ENCODE assay signal across 36 cellular contexts in genomic region chr1:17225140-17225539, GRCh38. TPM values are rescaled to one million over a fixed set of nuclear protein-coding genes. Genes with fewer than 3 reads are reported as not detected.
"Had no signal": no experiment of that assay in that cellular context is flagged by ENCODE, and none has a peak within 500 bp of the region (broad histone marks: within the 10 kb centered on the region; RNA-seq: fewer than 3 reads in every experiment).

No MANE protein-coding gene starts in this region.

- H3K27me3 ChIP-seq: brain microvascular endothelial cell, MG63 had no signal

- H3K4me3 ChIP-seq: MG63, SJCRH30, SK-N-MC had no signal

- H3K27ac Mint-ChIP-seq: activated CD4-positive, alpha-beta memory T cell treated with anti-CD3 and anti-CD28 coated beads, Interleukin-2, amount 10 ng/mL, durations not matched to agents 7 days and 5 days; activated CD8-positive, alpha-beta memory T cell treated with anti-CD3 and anti-CD28 coated beads, Interleukin-2, amount 10 ng/mL, durations not matched to agents 7 days and 5 days; activated naive CD8-positive, alpha-beta T cell treated with anti-CD3 and anti-CD28 coated beads for 36 hours had no signal

- ATAC-seq: activated CD8-positive, alpha-beta memory T cell treated with anti-CD3 and anti-CD28 coated beads, Interleukin-2, amount 10 ng/mL, durations not matched to agents 7 days and 5 days; PC-3 had no signal

- H3K36me3 Mint-ChIP-seq: activated CD8-positive, alpha-beta memory T cell treated with anti-CD3 and anti-CD28 coated beads, Interleukin-2, amount 10 ng/mL, durations not matched to agents 7 days and 5 days; activated naive CD8-positive, alpha-beta T cell treated with anti-CD3 and anti-CD28 coated beads for 36 hours had no signal

- H3K9me3 Mint-ChIP-seq: activated CD4-positive, alpha-beta memory T cell treated with anti-CD3 and anti-CD28 coated beads, Interleukin-2, amount 10 ng/mL, durations not matched to agents 7 days and 5 days; activated naive CD8-positive, alpha-beta T cell treated with anti-CD3 and anti-CD28 coated beads for 36 hours had no signal

- H3K27ac ChIP-seq: brain microvascular endothelial cell, SJCRH30, SK-N-MC, WERI-Rb-1 had no signal

- DNase-seq: activated CD4-positive, alpha-beta memory T cell treated with anti-CD3 and anti-CD28 coated beads, Interleukin-2, amount 10 ng/mL, durations not matched to agents 7 days and 5 days; activated CD4-positive, alpha-beta T cell treated with anti-CD3 and anti-CD28 coated beads for 1 hour; activated CD4-positive, alpha-beta T cell treated with anti-CD3 and anti-CD28 coated beads for 48 hours; activated CD4-positive, CD25-positive, alpha-beta regulatory T cell; activated CD8-positive, alpha-beta memory T cell treated with anti-CD3 and anti-CD28 coated beads for 24 hours; activated CD8-positive, alpha-beta memory T cell treated with anti-CD3 and anti-CD28 coated beads, Interleukin-2, amount 10 ng/mL, durations not matched to agents 7 days and 5 days; activated CD8-positive, alpha-beta memory T cell treated with anti-CD3 and anti-CD28 coated beads, Interleukin-2, amount 50 U/mL, for 48 hours; activated effector memory CD4-positive, alpha-beta T cell treated with Interleukin-2 at 50 U/mL for 16 hours; activated naive CD4-positive, alpha-beta T cell treated with anti-CD3 and anti-CD28 coated beads, Interleukin-2, amount 50 U/mL, for 16 hours; activated naive CD8-positive, alpha-beta T cell treated with anti-CD3 and anti-CD28 coated beads for 36 hours; activated T-cell treated with anti-CD3 and anti-CD28 coated beads, Interleukin-2, amount 50 U/mL, for 48 hours; amniotic stem cell; aorta; brain microvascular endothelial cell; central memory CD4-positive, alpha-beta T cell; Kasumi-1; KG1; MG63; NCI-H1048; NCI-H1105 treated with DMSO at 0.1 percent for 48 hours; NCI-H1436; NCI-H1694; NCI-H1930; NCI-H2081 treated with DMSO at 0.1 percent for 48 hours; NCI-H510A; NCI-H526; NCI-H748 treated with DMSO at 0.1 percent for 48 hours; NK-92 treated with Interleukin-12 subunit alpha and Interleukin-12 subunit beta, amount 100 ng/mL, for 24 hours; PC-3; SJCRH30; T1000; WERI-Rb-1 had no signal

- H3K9me3 ChIP-seq: MG63, SJCRH30 had no signal

- H3K4me3 Mint-ChIP-seq: activated CD4-positive, alpha-beta memory T cell treated with anti-CD3 and anti-CD28 coated beads, Interleukin-2, amount 10 ng/mL, durations not matched to agents 7 days and 5 days; activated CD8-positive, alpha-beta memory T cell treated with anti-CD3 and anti-CD28 coated beads, Interleukin-2, amount 10 ng/mL, durations not matched to agents 7 days and 5 days; activated naive CD8-positive, alpha-beta T cell treated with anti-CD3 and anti-CD28 coated beads for 36 hours had no signal

- H3K36me3 ChIP-seq: brain microvascular endothelial cell, MG63, SJCRH30, WERI-Rb-1 had no signal

- H3K27me3 Mint-ChIP-seq: activated naive CD8-positive, alpha-beta T cell treated with anti-CD3 and anti-CD28 coated beads for 36 hours had no signal

- H3K4me1 Mint-ChIP-seq: activated CD4-positive, alpha-beta memory T cell treated with anti-CD3 and anti-CD28 coated beads, Interleukin-2, amount 10 ng/mL, durations not matched to agents 7 days and 5 days; activated CD8-positive, alpha-beta memory T cell treated with anti-CD3 and anti-CD28 coated beads, Interleukin-2, amount 10 ng/mL, durations not matched to agents 7 days and 5 days; activated naive CD8-positive, alpha-beta T cell treated with anti-CD3 and anti-CD28 coated beads for 36 hours had no signal

RNA-seq across cellular contexts. Expression of gene PADI1, which starts 20.2 kb away (rescaled TPM):
- total RNA-seq: activated CD4-positive, alpha-beta memory T cell treated with anti-CD3 and anti-CD28 coated beads, Interleukin-2, amount 10 ng/mL, durations not matched to agents 7 days and 5 days; activated CD8-positive, alpha-beta memory T cell treated with anti-CD3 and anti-CD28 coated beads, Interleukin-2, amount 10 ng/mL, durations not matched to agents 7 days and 5 days; activated naive CD8-positive, alpha-beta T cell treated with anti-CD3 and anti-CD28 coated beads for 36 hours; aorta; T-helper 1 cell treated with Interleukin-12 subunit alpha and Interleukin-12 subunit beta and Interleukin-4 antibody, amounts not matched to agents 30 ng/mL and 1 ng/mL, for 36 hours; T-helper 2 cell treated with Interferon-gamma antibody and Interleukin-4, amounts not matched to agents 100 ng/mL and 5 ng/mL, for 36 hours had no signal

RNA-seq across cellular contexts. Expression of gene PADI3, which starts 23.8 kb away (rescaled TPM):
- total RNA-seq: activated CD4-positive, alpha-beta memory T cell treated with anti-CD3 and anti-CD28 coated beads, Interleukin-2, amount 10 ng/mL, durations not matched to agents 7 days and 5 days; activated CD8-positive, alpha-beta memory T cell treated with anti-CD3 and anti-CD28 coated beads, Interleukin-2, amount 10 ng/mL, durations not matched to agents 7 days and 5 days; activated naive CD8-positive, alpha-beta T cell treated with anti-CD3 and anti-CD28 coated beads for 36 hours; aorta; cerebellum; T-helper 1 cell treated with Interleukin-12 subunit alpha and Interleukin-12 subunit beta and Interleukin-4 antibody, amounts not matched to agents 30 ng/mL and 1 ng/mL, for 36 hours; T-helper 2 cell treated with Interferon-gamma antibody and Interleukin-4, amounts not matched to agents 100 ng/mL and 5 ng/mL, for 36 hours had no signal
